ENCODE assay signal across 21 cellular contexts in genomic region chr6:169970306-169970988, GRCh38.
DNase-seq lines count a peak whose midpoint lies in the region; ATAC-seq and TF ChIP-seq lines count a peak whose summit lies in the region.
"Had no signal": no experiment of that assay in that cellular context is flagged by ENCODE, and none has a peak within 500 bp of the region (broad histone marks: within the 10 kb centered on the region; RNA-seq: fewer than 3 reads in every experiment).

No MANE protein-coding gene starts in this region.

- DNase-seq in activated naive CD8-positive, alpha-beta T cell treated with anti-CD3 and anti-CD28 coated beads, Interleukin-2, amount 50 U/mL, for 24 hours: no peak
- DNase-seq in activated naive CD8-positive, alpha-beta T cell treated with anti-CD3 and anti-CD28 coated beads for 36 hours: no peak
- peak; percentile 50 for DNase-seq in ecto neural progenitor cell (ENCODE audit: low spot score)
- peak in 1 of 3 donors; percentile 20 for DNase-seq in mucosa of descending colon
- DNase-seq in type B pancreatic cell (ENCODE audit: extremely low spot score, unreplicated experiment): peak; percentile 66
- no peak for DNase-seq in activated T-helper 1 cell treated with anti-CD3 and anti-CD28 coated beads, Interleukin-12 subunit alpha, Interleukin-12 subunit beta, Interleukin-2, Interleukin-4 antibody, amounts not matched to agents 30 ng/mL and 10 ng/mL and 1 ng/mL, durations not matched to agents 14 hours and 24 hours and 36 hours (ENCODE audit: low spot score)
- DNase-seq in NCI-H524 (lab: John Stamatoyannopoulos, UW): no peak
- DNase-seq: activated CD4-positive, alpha-beta T cell treated with anti-CD3 and anti-CD28 coated beads, Interleukin-2, amount 10 ng/mL, durations not matched to agents 24 days and 14 days; CD4-positive, CD25-positive, alpha-beta regulatory T cell; erythroblast; naive B cell; NCI-H1436; NCI-H82; PC-9; retina; stimulated activated naive CD4-positive, alpha-beta T cell had no signal

- no peak overlapping the region for H3K27ac Mint-ChIP-seq in activated naive CD8-positive, alpha-beta T cell treated with anti-CD3 and anti-CD28 coated beads, Interleukin-2, amount 50 U/mL, for 24 hours
- no peak overlapping the region for H3K27ac Mint-ChIP-seq in activated naive CD8-positive, alpha-beta T cell treated with anti-CD3 and anti-CD28 coated beads for 36 hours
- H3K27ac Mint-ChIP-seq in type B pancreatic cell: no peak overlapping the region
- H3K27ac Mint-ChIP-seq in activated T-helper 1 cell treated with anti-CD3 and anti-CD28 coated beads, Interleukin-12 subunit alpha, Interleukin-12 subunit beta, Interleukin-2, Interleukin-4 antibody, amounts not matched to agents 30 ng/mL and 10 ng/mL and 1 ng/mL, durations not matched to agents 14 hours and 24 hours and 36 hours: no peak overlapping the region
- H3K27ac Mint-ChIP-seq: activated CD4-positive, alpha-beta T cell treated with anti-CD3 and anti-CD28 coated beads, Interleukin-2, amount 10 ng/mL, durations not matched to agents 24 days and 14 days; CD4-positive, CD25-positive, alpha-beta regulatory T cell had no signal

- no peak overlapping the region for H3K4me3 Mint-ChIP-seq in activated naive CD8-positive, alpha-beta T cell treated with anti-CD3 and anti-CD28 coated beads, Interleukin-2, amount 50 U/mL, for 24 hours
- no peak overlapping the region for H3K4me3 Mint-ChIP-seq in activated naive CD8-positive, alpha-beta T cell treated with anti-CD3 and anti-CD28 coated beads for 36 hours
- H3K4me3 Mint-ChIP-seq in type B pancreatic cell: no peak overlapping the region
- H3K4me3 Mint-ChIP-seq in activated T-helper 1 cell treated with anti-CD3 and anti-CD28 coated beads, Interleukin-12 subunit alpha, Interleukin-12 subunit beta, Interleukin-2, Interleukin-4 antibody, amounts not matched to agents 30 ng/mL and 10 ng/mL and 1 ng/mL, durations not matched to agents 14 hours and 24 hours and 36 hours: no peak overlapping the region
- H3K4me3 Mint-ChIP-seq: activated CD4-positive, alpha-beta T cell treated with anti-CD3 and anti-CD28 coated beads, Interleukin-2, amount 10 ng/mL, durations not matched to agents 24 days and 14 days; CD4-positive, CD25-positive, alpha-beta regulatory T cell; naive B cell had no signal

- no peaks in the 10 kb centered on the region for H3K36me3 ChIP-seq in mucosa of descending colon (ENCODE audit: low read depth)
- H3K36me3 ChIP-seq: breast epithelium, gastrocnemius medialis, tibial nerve had no signal

- no peaks in the 10 kb centered on the region for H3K36me3 Mint-ChIP-seq in activated naive CD8-positive, alpha-beta T cell treated with anti-CD3 and anti-CD28 coated beads, Interleukin-2, amount 50 U/mL, for 24 hours (ENCODE audit: low read depth)
- no peaks in the 10 kb centered on the region for H3K36me3 Mint-ChIP-seq in activated naive CD8-positive, alpha-beta T cell treated with anti-CD3 and anti-CD28 coated beads for 36 hours
- no peaks in the 10 kb centered on the region for H3K36me3 Mint-ChIP-seq in type B pancreatic cell
- no peaks in the 10 kb centered on the region for H3K36me3 Mint-ChIP-seq in activated T-helper 1 cell treated with anti-CD3 and anti-CD28 coated beads, Interleukin-12 subunit alpha, Interleukin-12 subunit beta, Interleukin-2, Interleukin-4 antibody, amounts not matched to agents 30 ng/mL and 10 ng/mL and 1 ng/mL, durations not matched to agents 14 hours and 24 hours and 36 hours (ENCODE audit: low read depth)
- H3K36me3 Mint-ChIP-seq: CD4-positive, CD25-positive, alpha-beta regulatory T cell; naive B cell had no signal

- H3K4me3 ChIP-seq in mucosa of descending colon: no peak overlapping the region
- H3K4me3 ChIP-seq: breast epithelium, gastrocnemius medialis, lung, PC-9, tibial nerve had no signal

- ATAC-seq in activated naive CD8-positive, alpha-beta T cell treated with anti-CD3 and anti-CD28 coated beads, Interleukin-2, amount 50 U/mL, for 24 hours: peak; percentile 15
- ATAC-seq in mucosa of descending colon (peak; percentile 13), GM18873 (IDR thresholded peaks at IDR 0.05; ENCODE audit: low FRiP score, unreplicated experiment) (no peak)
- ATAC-seq: gastrocnemius medialis had no signal

- no peaks in the 10 kb centered on the region for H3K27me3 Mint-ChIP-seq in activated naive CD8-positive, alpha-beta T cell treated with anti-CD3 and anti-CD28 coated beads, Interleukin-2, amount 50 U/mL, for 24 hours
- H3K27me3 Mint-ChIP-seq in activated naive CD8-positive, alpha-beta T cell treated with anti-CD3 and anti-CD28 coated beads for 36 hours: no peaks in the 10 kb centered on the region
- peaks cover 5% of the 10 kb centered on the region for H3K27me3 Mint-ChIP-seq in type B pancreatic cell
- H3K27me3 Mint-ChIP-seq in activated T-helper 1 cell treated with anti-CD3 and anti-CD28 coated beads, Interleukin-12 subunit alpha, Interleukin-12 subunit beta, Interleukin-2, Interleukin-4 antibody, amounts not matched to agents 30 ng/mL and 10 ng/mL and 1 ng/mL, durations not matched to agents 14 hours and 24 hours and 36 hours (ENCODE audit: insufficient read depth): no peaks in the 10 kb centered on the region
- H3K27me3 Mint-ChIP-seq: activated CD4-positive, alpha-beta T cell treated with anti-CD3 and anti-CD28 coated beads, Interleukin-2, amount 10 ng/mL, durations not matched to agents 24 days and 14 days; CD4-positive, CD25-positive, alpha-beta regulatory T cell had no signal

- no peaks in the 10 kb centered on the region for H3K4me1 ChIP-seq in mucosa of descending colon (ENCODE audit: low read depth)
- H3K4me1 ChIP-seq: breast epithelium, gastrocnemius medialis, tibial nerve had no signal

- TF ChIP-seq CTCF in mucosa of descending colon (IDR thresholded peaks at IDR 0.05): no peak
- TF ChIP-seq CTCF in type B pancreatic cell (conservative IDR thresholded peaks at IDR 0.05): no peak

- intact Hi-C loops in mucosa of descending colon (cut with DNase I, micrococcal nuclease): no loop called here
- intact Hi-C loops in activated T-helper 1 cell treated with anti-CD3 and anti-CD28 coated beads, Interleukin-12 subunit alpha, Interleukin-12 subunit beta, Interleukin-2, Interleukin-4 antibody, amounts not matched to agents 30 ng/mL and 10 ng/mL and 1 ng/mL, durations not matched to agents 14 hours and 24 hours and 36 hours (cut with micrococcal nuclease): no loop called here

- H3K9me3 Mint-ChIP-seq in activated naive CD8-positive, alpha-beta T cell treated with anti-CD3 and anti-CD28 coated beads, Interleukin-2, amount 50 U/mL, for 24 hours: no peaks in the 10 kb centered on the region
- H3K9me3 Mint-ChIP-seq in activated naive CD8-positive, alpha-beta T cell treated with anti-CD3 and anti-CD28 coated beads for 36 hours: no peaks in the 10 kb centered on the region
- no peaks in the 10 kb centered on the region for H3K9me3 Mint-ChIP-seq in type B pancreatic cell
- no peaks in the 10 kb centered on the region for H3K9me3 Mint-ChIP-seq in activated T-helper 1 cell treated with anti-CD3 and anti-CD28 coated beads, Interleukin-12 subunit alpha, Interleukin-12 subunit beta, Interleukin-2, Interleukin-4 antibody, amounts not matched to agents 30 ng/mL and 10 ng/mL and 1 ng/mL, durations not matched to agents 14 hours and 24 hours and 36 hours
- H3K9me3 Mint-ChIP-seq: activated CD4-positive, alpha-beta T cell treated with anti-CD3 and anti-CD28 coated beads, Interleukin-2, amount 10 ng/mL, durations not matched to agents 24 days and 14 days; CD4-positive, CD25-positive, alpha-beta regulatory T cell; naive B cell had no signal

- no peaks in the 10 kb centered on the region for H3K4me1 Mint-ChIP-seq in activated naive CD8-positive, alpha-beta T cell treated with anti-CD3 and anti-CD28 coated beads, Interleukin-2, amount 50 U/mL, for 24 hours
- H3K4me1 Mint-ChIP-seq in activated naive CD8-positive, alpha-beta T cell treated with anti-CD3 and anti-CD28 coated beads for 36 hours: no peaks in the 10 kb centered on the region
- no peaks in the 10 kb centered on the region for H3K4me1 Mint-ChIP-seq in type B pancreatic cell (ENCODE audit: unreplicated experiment)
- H3K4me1 Mint-ChIP-seq in activated T-helper 1 cell treated with anti-CD3 and anti-CD28 coated beads, Interleukin-12 subunit alpha, Interleukin-12 subunit beta, Interleukin-2, Interleukin-4 antibody, amounts not matched to agents 30 ng/mL and 10 ng/mL and 1 ng/mL, durations not matched to agents 14 hours and 24 hours and 36 hours (ENCODE audit: low read depth): no peaks in the 10 kb centered on the region
- H3K4me1 Mint-ChIP-seq: activated CD4-positive, alpha-beta T cell treated with anti-CD3 and anti-CD28 coated beads, Interleukin-2, amount 10 ng/mL, durations not matched to agents 24 days and 14 days; CD4-positive, CD25-positive, alpha-beta regulatory T cell had no signal

- no peaks in the 10 kb centered on the region for H3K9me3 ChIP-seq in mucosa of descending colon
- H3K9me3 ChIP-seq: breast epithelium, gastrocnemius medialis, tibial nerve had no signal

Comparison
In these comparisons a context has a peak if more than half of its experiments do, and no peak if none do; other contexts are left out.
1. DNase-seq: peak in ecto neural progenitor cell (single experiment) and type B pancreatic cell (single experiment); none in activated naive CD8-positive, alpha-beta T cell treated with anti-CD3 and anti-CD28 coated beads, Interleukin-2, amount 50 U/mL, for 24 hours (single experiment), activated naive CD8-positive, alpha-beta T cell treated with anti-CD3 and anti-CD28 coated beads for 36 hours (single experiment), activated T-helper 1 cell treated with anti-CD3 and anti-CD28 coated beads, Interleukin-12 subunit alpha, Interleukin-12 subunit beta, Interleukin-2, Interleukin-4 antibody, amounts not matched to agents 30 ng/mL and 10 ng/mL and 1 ng/mL, durations not matched to agents 14 hours and 24 hours and 36 hours (single experiment) and NCI-H524 (0 of 2).